In genomic region chr19:2239771-2240770, GRCh38 we compare ENCODE assay signal across 8 cellular contexts. TPM values are rescaled to one million over a fixed set of nuclear protein-coding genes. Genes with fewer than 3 reads are reported as not detected.
DNase-seq lines count a peak whose midpoint lies in the region; ATAC-seq and TF ChIP-seq lines count a peak whose summit lies in the region.

No MANE protein-coding gene starts in this region.

- H4K20me1 ChIP-seq in mammary epithelial cell (ENCODE audit: insufficient read depth, low read length) = peaks cover 11% of the 10 kb centered on the region

- 15% methylated on average over 26 of the region's 34 CpGs for WGBS in mammary epithelial cell (ENCODE audit: low coverage, missing lambda C conversion rate)
- 60% methylated on average over 33 of the region's 34 CpGs for WGBS in mesenchymal stem cell

- peak in 5 of 7 experiments; percentile 21 to 58 (median 47) for DNase-seq in CD8-positive, alpha-beta T cell
- DNase-seq in NAMALWA (ENCODE audit: low spot score) (peak; percentile 16), mammary epithelial cell (no peak), mesenchymal stem cell (no peak), NCI-H1048 (lab: John Stamatoyannopoulos, UW) (no peak), DMS 273 treated with DMSO at 0.1 percent for 48 hours (lab: John Stamatoyannopoulos, UW) (no peak), SKM-1 (lab: John Stamatoyannopoulos, UW; ENCODE audit: unreplicated experiment) (no peak)

- H3K27me3 ChIP-seq in CD8-positive, alpha-beta T cell (ENCODE audit: insufficient read depth, low read length) = no peaks in the 10 kb centered on the region
- H3K27me3 ChIP-seq in mammary epithelial cell (ENCODE audit: insufficient read depth, low read length) = no peaks in the 10 kb centered on the region
- H3K27me3 ChIP-seq in mesenchymal stem cell (ENCODE audit: control insufficient read depth in 1 of 2, insufficient read depth in 1 of 2, low read length in 2 of 2) = no peaks in the 10 kb centered on the region

- no peak overlapping the region for H4K91ac ChIP-seq in mesenchymal stem cell (ENCODE audit: low read length)

- H3K36me3 Mint-ChIP-seq in CD8-positive, alpha-beta T cell = peaks cover 52% of the 10 kb centered on the region

- peaks cover 62% of the 10 kb centered on the region for H3K4me1 Mint-ChIP-seq in CD8-positive, alpha-beta T cell (ENCODE audit: low read depth)

- TF ChIP-seq CTCF in CD8-positive, alpha-beta T cell (IDR thresholded peaks at IDR 0.05) = no peak
- no peak for TF ChIP-seq CTCF in mammary epithelial cell (conservative IDR thresholded peaks at IDR 0.05 in 1 of 2, IDR thresholded peaks at IDR 0.05 in 1 of 2; ENCODE audit: extremely low read depth in 1 of 2, insufficient read depth in 1 of 2, low read depth in 1 of 2, low read length in 2 of 2)

- peak overlapping the region; percentile 14 for H2BK5ac ChIP-seq in mesenchymal stem cell (ENCODE audit: low read depth, low read length, poor library complexity, severe bottlenecking)

- POLR2A ChIA-PET in CD8-positive, alpha-beta T cell (lab: Charles Lee) = interaction anchor here (0.6 to 4.3 kb wide), 12 partner anchors 11 to 236 kb away, joined by 3 to 45 read pairs (median 6); partner anchors contain the start of genes AMH and GADD45B

- H3K27ac Mint-ChIP-seq in CD8-positive, alpha-beta T cell = peak overlapping the region; percentile 84

- no peaks in the 10 kb centered on the region for H3K27me3 Mint-ChIP-seq in CD8-positive, alpha-beta T cell (ENCODE audit: low read depth)

- no peaks in the 10 kb centered on the region for H3K9me3 Mint-ChIP-seq in CD8-positive, alpha-beta T cell

- peaks cover 67% of the 10 kb centered on the region for H3K4me1 ChIP-seq in CD8-positive, alpha-beta T cell (ENCODE audit: insufficient read depth, low read length)
- H3K4me1 ChIP-seq in mammary epithelial cell (ENCODE audit: insufficient read depth, low read length) (peaks cover 41% of the 10 kb centered on the region), mesenchymal stem cell (ENCODE audit: control insufficient read depth, insufficient read depth, low read depth, low read length) (peaks cover 37% of the 10 kb centered on the region)

- BruUV-seq in mammary epithelial cell (replicated peaks; lab: Mats Ljungman, UMichigan) = no TSS peak

- H3K4me3 ChIP-seq in CD8-positive, alpha-beta T cell (ENCODE audit: low read depth, low read length) = peak overlapping the region; percentile 68
- H3K4me3 ChIP-seq in mammary epithelial cell (replicated peaks in 1 of 3; ENCODE audit: insufficient read depth in 1 of 3, low read depth in 2 of 3, low read length in 3 of 3) (peak overlapping the region; percentile 37 to 55 (median 47)), mesenchymal stem cell (ENCODE audit: insufficient read depth in 1 of 2, low read depth in 1 of 2, low read length in 2 of 2) (peak overlapping the region; percentile 50 to 80)

- H3K9ac ChIP-seq in mammary epithelial cell (ENCODE audit: insufficient read depth, low read length) = peak overlapping the region; percentile 73
- H3K9ac ChIP-seq in mesenchymal stem cell (ENCODE audit: low read length) = peak overlapping the region; percentile 84

- no peak for ATAC-seq in CD8-positive, alpha-beta T cell
- no peak for ATAC-seq in GM21447 (IDR thresholded peaks at IDR 0.05; ENCODE audit: unreplicated experiment)

- peak overlapping the region in 1 of 2 experiments; percentile 1 for H2BK12ac ChIP-seq in mesenchymal stem cell (ENCODE audit: low read length in 2 of 2)

- no peak overlapping the region for H2AFZ ChIP-seq in mammary epithelial cell (ENCODE audit: low read depth, low read length)
- H2AFZ ChIP-seq in mesenchymal stem cell (ENCODE audit: low read depth, low read length) = no peak overlapping the region

- H2AK5ac ChIP-seq in mesenchymal stem cell (ENCODE audit: low read length, severe bottlenecking) = peak overlapping the region; percentile 28

- H3K4me3 Mint-ChIP-seq in CD8-positive, alpha-beta T cell = peak overlapping the region; percentile 77

- H3K14ac ChIP-seq in mesenchymal stem cell (ENCODE audit: low read length in 2 of 2) = no peak overlapping the region

- peak overlapping the region in 1 of 2 experiments; percentile 17 for H3K4ac ChIP-seq in mesenchymal stem cell (ENCODE audit: low read depth in 1 of 2, low read length in 2 of 2)

- dilution Hi-C loops in mammary epithelial cell (cut with HindIII; ENCODE audit: low sequenced_read_pairs) = loop anchor here (5.0 kb wide), 3 partner anchors 32 to 87 kb away; partner anchors contain the start of genes LSM7 and SPPL2B

- peak overlapping the region in 1 of 2 experiments; percentile 26 for H3K18ac ChIP-seq in mesenchymal stem cell (ENCODE audit: low read depth in 1 of 2, low read length in 2 of 2)

- CTCF ChIA-PET in CD8-positive, alpha-beta T cell (lab: Charles Lee) = interaction anchor here (1.0 to 5.8 kb wide), 11 partner anchors 9 to 152 kb away, joined by 3 to 86 read pairs (median 4); partner anchors contain the start of gene AMH
- CTCF ChIA-PET in mammary epithelial cell (lab: Charles Lee; ENCODE audit: low non-redundant PET) = no interaction called here

- intact Hi-C loops in CD8-positive, alpha-beta T cell (cut with DNase I, micrococcal nuclease) = loop anchor here (2.0 to 10.0 kb wide), 5 partner anchors 13 to 382 kb away; partner anchors contain the start of genes ADAT3 (in 1 of the 2), GADD45B (in 1 of the 2), LMNB2 (in 1 of the 2) and SCAMP4 (in 1 of the 2)
- intact Hi-C loops in mammary epithelial cell (cut with micrococcal nuclease) = loop anchor here (1.0 to 10.0 kb wide), 4 partner anchors 29 to 345 kb away; partner anchors contain the start of gene GADD45B

- no peak overlapping the region for H2BK120ac ChIP-seq in mesenchymal stem cell (ENCODE audit: low read depth, low read length)

- H2BK15ac ChIP-seq in mesenchymal stem cell (ENCODE audit: low read depth, poor library complexity, severe bottlenecking) = no peak overlapping the region

- H4K8ac ChIP-seq in mesenchymal stem cell (ENCODE audit: low read length) = no peak overlapping the region

- in situ Hi-C loops in mammary epithelial cell (cut with MboI; ENCODE audit: low sequenced_read_pairs in 2 of 2) = no loop called here

- H3K9me3 ChIP-seq in CD8-positive, alpha-beta T cell (ENCODE audit: low read length) = no peaks in the 10 kb centered on the region
- H3K9me3 ChIP-seq in mammary epithelial cell (replicated peaks; ENCODE audit: insufficient read depth, low read length) (no peaks in the 10 kb centered on the region), mesenchymal stem cell (ENCODE audit: control insufficient read depth, low read length) (no peaks in the 10 kb centered on the region)

- H3K79me1 ChIP-seq in mesenchymal stem cell (replicated peaks; ENCODE audit: low read length, poor library complexity, severe bottlenecking) = peaks cover 8% of the 10 kb centered on the region

- peaks cover 19% of the 10 kb centered on the region for H3K36me3 ChIP-seq in CD8-positive, alpha-beta T cell (ENCODE audit: insufficient read depth, low read length)
- peaks cover 12% of the 10 kb centered on the region for H3K36me3 ChIP-seq in mammary epithelial cell (ENCODE audit: insufficient read depth, low read length)
- H3K36me3 ChIP-seq in mesenchymal stem cell (ENCODE audit: control insufficient read depth in 1 of 2, insufficient read depth in 2 of 2, low read depth in 1 of 2, low read length in 2 of 2) = peaks cover 26 to 53% of the 10 kb centered on the region in 2 experiments

- H3K23ac ChIP-seq in mesenchymal stem cell (ENCODE audit: low read length in 2 of 2) = no peak overlapping the region

- peak overlapping the region; percentile 43 for H3K27ac ChIP-seq in CD8-positive, alpha-beta T cell (ENCODE audit: low read depth, low read length)
- H3K27ac ChIP-seq in mammary epithelial cell (ENCODE audit: insufficient read depth, low read depth, low read length) (peak overlapping the region; percentile 59), mesenchymal stem cell (ENCODE audit: low read length, poor library complexity, severe bottlenecking) (peak overlapping the region; percentile 34)

- H3K4me2 ChIP-seq in mammary epithelial cell (ENCODE audit: insufficient read depth, low read depth, low read length) = peak overlapping the region; percentile 85
- H3K4me2 ChIP-seq in mesenchymal stem cell (ENCODE audit: low read length, poor library complexity, severe bottlenecking) = peak overlapping the region; percentile 71

- peaks cover 95% of the 10 kb centered on the region for H3K79me2 ChIP-seq in mammary epithelial cell (ENCODE audit: insufficient read depth, low read length)

RNA-seq across cellular contexts. Expression of gene SF3A2, which starts 3.4 kb away (rescaled TPM):
- total RNA-seq in CD8-positive, alpha-beta T cell = 100 to 1,000 TPM; 164 to 167 TPM
- 10 to 100 TPM; 21.0 to 68.9 TPM for total RNA-seq in mammary epithelial cell
- polyA plus RNA-seq in mammary epithelial cell = 30.5 TPM
- 19.9 TPM for polyA minus RNA-seq in mammary epithelial cell
- polyA plus RNA-seq in mesenchymal stem cell (2013, experiment 1 of 2) = 66.8 TPM
- polyA plus RNA-seq in mesenchymal stem cell (2013, experiment 2 of 2) = 60.7 TPM

RNA-seq across cellular contexts. Expression of gene PLEKHJ1, which starts 3.9 kb away (rescaled TPM):
- 10 to 100 TPM; 25.9 to 26.1 TPM for total RNA-seq in CD8-positive, alpha-beta T cell
- total RNA-seq in mammary epithelial cell = 10 to 100 TPM; 33.0 to 61.5 TPM
- polyA plus RNA-seq in mammary epithelial cell = 68.8 TPM
- 62.8 TPM for polyA minus RNA-seq in mammary epithelial cell
- 53.7 TPM for polyA plus RNA-seq in mesenchymal stem cell (2013, experiment 1 of 2)
- polyA plus RNA-seq in mesenchymal stem cell (2013, experiment 2 of 2) = 52.9 TPM

RNA-seq across cellular contexts. Expression of gene AMH, which starts 9.1 kb away (rescaled TPM):
- 1 to 10 TPM; 2.2 to 4.4 TPM for total RNA-seq in CD8-positive, alpha-beta T cell
- total RNA-seq in mammary epithelial cell = 1 to 10 TPM; 1.2 to 3.1 TPM
- 0.23 TPM for polyA plus RNA-seq in mammary epithelial cell
- polyA minus RNA-seq in mammary epithelial cell = not detected
- polyA plus RNA-seq in mesenchymal stem cell (2013, experiment 1 of 2) = 3.1 TPM
- 3.1 TPM for polyA plus RNA-seq in mesenchymal stem cell (2013, experiment 2 of 2)

RNA-seq across cellular contexts. Expression of gene JSRP1, which starts 16.1 kb away (rescaled TPM):
- under 1 TPM in 1 of 2 experiments, not detected in 1; 0.92 TPM for total RNA-seq in CD8-positive, alpha-beta T cell
- total RNA-seq in mammary epithelial cell = under 1 TPM in 1 of 2 donors, not detected in 1; 0.38 TPM
- not detected for polyA plus RNA-seq in mammary epithelial cell
- not detected for polyA minus RNA-seq in mammary epithelial cell
- polyA plus RNA-seq in mesenchymal stem cell (2013, experiment 1 of 2) = 0.17 TPM
- 0.10 TPM for polyA plus RNA-seq in mesenchymal stem cell (2013, experiment 2 of 2)

RNA-seq across cellular contexts. Expression of gene PEAK3, which starts 41.9 kb away (rescaled TPM):
- not detected for total RNA-seq in CD8-positive, alpha-beta T cell
- total RNA-seq in mammary epithelial cell = not detected
- not detected for polyA plus RNA-seq in mammary epithelial cell
- not detected for polyA minus RNA-seq in mammary epithelial cell
- polyA plus RNA-seq in mesenchymal stem cell (2013, experiment 1 of 2) = 0.75 TPM
- 0.88 TPM for polyA plus RNA-seq in mesenchymal stem cell (2013, experiment 2 of 2)

Comparison
In these comparisons a context has a peak if more than half of its experiments do, and no peak if none do; other contexts are left out.
1. DNase-seq: peak in CD8-positive, alpha-beta T cell (5 of 7) and NAMALWA (single experiment); none in mammary epithelial cell (single experiment), mesenchymal stem cell (single experiment), NCI-H1048 (single experiment), DMS 273 treated with DMSO at 0.1 percent for 48 hours (single experiment) and SKM-1 (single experiment).
2. Peak in every context shown above with its lines, with median percentiles within 50 percentile points of each other: H3K27ac ChIP-seq and H3K4me3 ChIP-seq.